In the genomic region with DNA sequence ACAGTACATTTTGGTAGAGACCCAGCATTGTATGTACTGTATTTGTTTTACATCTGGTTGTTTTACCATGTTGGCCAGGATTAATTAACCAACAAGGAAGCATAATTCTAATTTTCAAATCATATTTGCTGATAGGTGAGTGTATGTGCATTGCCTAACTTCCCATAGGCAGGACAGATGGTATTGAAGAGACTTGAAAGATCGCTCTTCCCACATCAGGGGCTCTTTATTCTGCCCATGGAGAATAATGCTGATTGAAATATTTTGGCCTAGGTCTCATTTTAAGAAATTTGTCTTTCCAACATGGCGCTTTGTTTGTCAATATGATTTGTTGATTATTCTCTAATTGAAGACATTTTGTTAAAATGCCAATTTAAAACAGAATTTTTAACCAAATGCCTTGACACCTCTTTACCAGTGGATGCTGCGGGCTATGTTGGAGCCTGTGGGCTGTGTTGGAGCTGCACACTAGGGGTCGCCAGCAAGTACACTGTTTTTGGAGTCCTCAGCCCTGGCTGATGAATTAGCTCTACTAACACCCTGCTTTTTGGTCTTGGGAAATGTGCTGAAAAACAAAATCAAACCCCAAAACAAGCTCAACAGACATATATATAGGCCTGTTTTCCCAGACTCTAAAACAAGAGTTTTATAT, we compare ENCODE assay signal across 1 cellular context.
TF ChIP-seq lines count a peak whose summit lies in the region.

No MANE protein-coding gene starts in this region.

TF ChIP-seq in HCT116, 20 proteins besides CTCF, POLR2A, EP300 and RAD21 (continued from another document):
- TF ChIP-seq, protein P1, sequence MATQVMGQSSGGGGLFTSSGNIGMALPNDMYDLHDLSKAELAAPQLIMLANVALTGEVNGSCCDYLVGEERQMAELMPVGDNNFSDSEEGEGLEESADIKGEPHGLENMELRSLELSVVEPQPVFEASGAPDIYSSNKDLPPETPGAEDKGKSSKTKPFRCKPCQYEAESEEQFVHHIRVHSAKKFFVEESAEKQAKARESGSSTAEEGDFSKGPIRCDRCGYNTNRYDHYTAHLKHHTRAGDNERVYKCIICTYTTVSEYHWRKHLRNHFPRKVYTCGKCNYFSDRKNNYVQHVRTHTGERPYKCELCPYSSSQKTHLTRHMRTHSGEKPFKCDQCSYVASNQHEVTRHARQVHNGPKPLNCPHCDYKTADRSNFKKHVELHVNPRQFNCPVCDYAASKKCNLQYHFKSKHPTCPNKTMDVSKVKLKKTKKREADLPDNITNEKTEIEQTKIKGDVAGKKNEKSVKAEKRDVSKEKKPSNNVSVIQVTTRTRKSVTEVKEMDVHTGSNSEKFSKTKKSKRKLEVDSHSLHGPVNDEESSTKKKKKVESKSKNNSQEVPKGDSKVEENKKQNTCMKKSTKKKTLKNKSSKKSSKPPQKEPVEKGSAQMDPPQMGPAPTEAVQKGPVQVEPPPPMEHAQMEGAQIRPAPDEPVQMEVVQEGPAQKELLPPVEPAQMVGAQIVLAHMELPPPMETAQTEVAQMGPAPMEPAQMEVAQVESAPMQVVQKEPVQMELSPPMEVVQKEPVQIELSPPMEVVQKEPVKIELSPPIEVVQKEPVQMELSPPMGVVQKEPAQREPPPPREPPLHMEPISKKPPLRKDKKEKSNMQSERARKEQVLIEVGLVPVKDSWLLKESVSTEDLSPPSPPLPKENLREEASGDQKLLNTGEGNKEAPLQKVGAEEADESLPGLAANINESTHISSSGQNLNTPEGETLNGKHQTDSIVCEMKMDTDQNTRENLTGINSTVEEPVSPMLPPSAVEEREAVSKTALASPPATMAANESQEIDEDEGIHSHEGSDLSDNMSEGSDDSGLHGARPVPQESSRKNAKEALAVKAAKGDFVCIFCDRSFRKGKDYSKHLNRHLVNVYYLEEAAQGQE (IDR thresholded peaks at IDR 0.05; ENCODE audit: low read depth) = no peak
TF ChIP-seq in HCT116: peak in this region for 0.
